Comparison of ENCODE assay signal across 21 cellular contexts in the genomic region with DNA sequence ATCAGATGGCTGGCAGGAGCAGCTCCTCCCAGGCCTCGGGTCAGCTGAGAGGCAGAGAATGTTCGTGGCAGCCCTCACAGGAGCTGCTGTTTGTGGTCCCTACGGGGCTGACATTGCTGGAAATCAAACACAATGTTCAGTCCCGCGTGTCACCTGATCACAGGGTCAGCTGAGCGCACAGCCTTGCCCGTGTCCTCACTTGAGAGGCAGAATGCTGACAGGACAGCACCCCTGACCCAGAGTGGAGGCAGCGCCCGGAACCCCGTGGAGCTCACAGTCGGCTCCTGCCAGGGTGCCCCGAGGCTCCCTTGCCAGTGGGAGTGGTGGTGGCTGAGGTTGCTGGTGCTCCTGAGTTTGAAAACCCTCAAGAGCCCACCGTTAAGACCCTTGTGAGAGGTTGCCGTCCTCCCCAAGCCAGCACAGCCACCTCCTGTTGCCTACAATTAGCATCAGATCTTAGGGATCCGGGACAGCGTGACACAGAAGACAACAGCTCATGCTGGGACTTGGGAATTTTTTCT. TPM values are rescaled to one million over a fixed set of nuclear protein-coding genes. Genes with fewer than 3 reads are reported as not detected.
DNase-seq lines count a peak whose midpoint lies in the region; FAIRE-seq and TF ChIP-seq lines count a peak whose summit lies in the region.
"Had no signal": no experiment of that assay in that cellular context is flagged by ENCODE, and none has a peak within 500 bp of the region (broad histone marks: within the 10 kb centered on the region; RNA-seq: fewer than 3 reads in every experiment).

No MANE protein-coding gene starts in this region.

- FAIRE-seq in urothelium cell line (lab: Jason Lieb, UNC), result no peak

- H3K79me2 ChIP-seq in Karpas-422 (ENCODE audit: low read length), result peaks cover 10% of the 10 kb centered on the region
- no peaks in the 10 kb centered on the region for H3K79me2 ChIP-seq in parathyroid adenoma

- H3K27ac ChIP-seq in BLaER1 (no peak overlapping the region), Karpas-422 (ENCODE audit: low read length) (no peak overlapping the region), endodermal cell (ENCODE audit: low read depth, low read length) (no peak overlapping the region), parathyroid adenoma (peak overlapping the region; percentile 65)
- H3K27ac ChIP-seq: coronary artery, epithelial cell of prostate, PC-9 had no signal

- H3K9me3 ChIP-seq in BLaER1 (no peaks in the 10 kb centered on the region), Karpas-422 (ENCODE audit: low read length) (no peaks in the 10 kb centered on the region), endodermal cell (ENCODE audit: control insufficient read depth, low read length) (no peaks in the 10 kb centered on the region), parathyroid adenoma (ENCODE audit: control insufficient read depth, low read length) (no peaks in the 10 kb centered on the region)

- H3K27ac Mint-ChIP-seq in endodermal cell, result no peak overlapping the region
- H3K27ac Mint-ChIP-seq: activated CD8-positive, alpha-beta memory T cell treated with anti-CD3 and anti-CD28 coated beads, Interleukin-2, amount 10 ng/mL, durations not matched to agents 7 days and 5 days had no signal

- H4K20me1 ChIP-seq in BLaER1 (peaks cover 31% of the 10 kb centered on the region), Karpas-422 (ENCODE audit: insufficient read depth, low read depth, low read length) (peaks cover 4% of the 10 kb centered on the region; the same call in 1 of the 2 replicates)

- H3K4me1 ChIP-seq in BLaER1 (peaks cover 52% of the 10 kb centered on the region), Karpas-422 (ENCODE audit: low read length) (peaks cover 33% of the 10 kb centered on the region), endodermal cell (ENCODE audit: control insufficient read depth, insufficient read depth, low read length) (peaks cover 5% of the 10 kb centered on the region), parathyroid adenoma (peaks cover 18% of the 10 kb centered on the region)

- H3K9me2 ChIP-seq in Karpas-422 (replicated peaks; ENCODE audit: insufficient read depth, low read length), result no peaks in the 10 kb centered on the region

- peaks cover 4% of the 10 kb centered on the region for H3K4me1 Mint-ChIP-seq in endodermal cell

- no peaks in the 10 kb centered on the region for H3K9me3 Mint-ChIP-seq in endodermal cell
- H3K9me3 Mint-ChIP-seq: immature natural killer cell had no signal

- TF ChIP-seq CTCF in endodermal cell (conservative IDR thresholded peaks at IDR 0.05) (no peak), parathyroid adenoma (IDR thresholded peaks at IDR 0.05) (no peak)

- H3K4me2 ChIP-seq in BLaER1 (peak overlapping the region; percentile 81), Karpas-422 (ENCODE audit: low read depth, low read length, poor library complexity, severe bottlenecking) (peak overlapping the region; percentile 49), parathyroid adenoma (ENCODE audit: low read length) (peak overlapping the region; percentile 53)

- 78 to 85% methylated on average over 7 to 16 of the region's 16 CpGs for WGBS in endodermal cell (ENCODE audit: insufficient coverage in 1 of 2, insufficient read length in 1 of 2), 2 experiments

- H3K4me3 Mint-ChIP-seq in endodermal cell, result no peak overlapping the region

- DNase-seq in Karpas-422 (no peak), endodermal cell (peak; percentile 65), anterior cingulate cortex (lab: John Stamatoyannopoulos, UW) (no peak), T-helper 1 cell (no peak), AG20443 (ENCODE audit: low spot score) (no peak), urothelium cell line (ENCODE audit: low spot score) (no peak)
- DNase-seq: activated CD4-positive, CD25-positive, alpha-beta regulatory T cell; activated CD8-positive, alpha-beta memory T cell treated with anti-CD3 and anti-CD28 coated beads, Interleukin-2, amount 10 ng/mL, durations not matched to agents 7 days and 5 days; activated gamma-delta T cell treated with Interleukin-2 at 50 U/mL for 16 hours; AML-193; DMS153; immature natural killer cell; NCI-H187; NCI-H524; occipital lobe; PC-9; stimulated activated CD4-positive, alpha-beta T cell treated with anti-CD3 and anti-CD28 coated beads, Interleukin-15, amount 100 ng/mL, for 24 hours had no signal

- peaks cover 6% of the 10 kb centered on the region for H3K27me3 Mint-ChIP-seq in endodermal cell (ENCODE audit: insufficient read depth)

- H3K9ac ChIP-seq in BLaER1, result no peak overlapping the region
- H3K9ac ChIP-seq in Karpas-422 (ENCODE audit: low read length), result no peak overlapping the region
- H3K9ac ChIP-seq in endodermal cell (ENCODE audit: extremely low read depth, low read length, poor library complexity, severe bottlenecking), result no peak overlapping the region
- no peak overlapping the region for H3K9ac ChIP-seq in parathyroid adenoma

- H2AFZ ChIP-seq in Karpas-422 (ENCODE audit: low read length), result no peak overlapping the region
- H2AFZ ChIP-seq in parathyroid adenoma, result peak overlapping the region; percentile 98
- H2AFZ ChIP-seq: PC-9 had no signal

- H3K36me3 ChIP-seq in BLaER1, result no peaks in the 10 kb centered on the region
- H3K36me3 ChIP-seq in Karpas-422 (ENCODE audit: insufficient read depth, low read length), result no peaks in the 10 kb centered on the region
- H3K36me3 ChIP-seq in endodermal cell (ENCODE audit: control insufficient read depth, insufficient read depth, low read length), result no peaks in the 10 kb centered on the region
- no peaks in the 10 kb centered on the region for H3K36me3 ChIP-seq in parathyroid adenoma (ENCODE audit: control insufficient read depth, insufficient read depth, low read length)

- no peak overlapping the region for H3K4me3 ChIP-seq in BLaER1
- no peak overlapping the region for H3K4me3 ChIP-seq in Karpas-422 (ENCODE audit: low read length)
- H3K4me3 ChIP-seq in endodermal cell (ENCODE audit: low read length), result no peak overlapping the region
- H3K4me3 ChIP-seq in parathyroid adenoma (ENCODE audit: low read depth, low read length), result peak overlapping the region; percentile 32
- H3K4me3 ChIP-seq: PC-9 had no signal

- H3K36me3 Mint-ChIP-seq in endodermal cell (ENCODE audit: low read depth), result no peaks in the 10 kb centered on the region
- H3K36me3 Mint-ChIP-seq: activated CD8-positive, alpha-beta memory T cell treated with anti-CD3 and anti-CD28 coated beads, Interleukin-2, amount 10 ng/mL, durations not matched to agents 7 days and 5 days; immature natural killer cell had no signal

- H3K27me3 ChIP-seq in BLaER1 (peaks cover 87% of the 10 kb centered on the region), Karpas-422 (ENCODE audit: low read length) (no peaks in the 10 kb centered on the region), endodermal cell (ENCODE audit: control insufficient read depth, insufficient read depth, low read length, poor library complexity, severe bottlenecking) (no peaks in the 10 kb centered on the region), parathyroid adenoma (ENCODE audit: control insufficient read depth, insufficient read depth, low read length) (no peaks in the 10 kb centered on the region)

RNA-seq across cellular contexts. Expression of gene CHMP6, which starts 3.6 kb away (rescaled TPM):
- 16.1 and 23.1 TPM in 2 replicates for total RNA-seq in Karpas-422 (2014; rRNA removed; shearing (Covaris generic); ENCODE audit: low replicate concordance)
- 10 to 100 TPM; 28.4 to 32.5 TPM for total RNA-seq in endodermal cell
- 23.4 TPM for polyA plus RNA-seq in endodermal cell (2013, experiment 1 of 2)
- 20.2 TPM for polyA plus RNA-seq in endodermal cell (2013, experiment 2 of 2)

RNA-seq across cellular contexts. Expression of gene BAIAP2, which starts 47.0 kb away (rescaled TPM):
- not detected in 2 replicates for total RNA-seq in Karpas-422 (2014; rRNA removed; shearing (Covaris generic); ENCODE audit: low replicate concordance)
- 10 to 100 TPM; 24.9 to 32.7 TPM for total RNA-seq in endodermal cell
- polyA plus RNA-seq in endodermal cell (2013, experiment 1 of 2), result 41.7 TPM
- polyA plus RNA-seq in endodermal cell (2013, experiment 2 of 2), result 39.0 TPM

Comparison
In these comparisons a context has a peak if more than half of its experiments do, and no peak if none do; other contexts are left out.
1. RNA of gene BAIAP2, which starts 47.0 kb away (total RNA-seq): 24.9 to 32.7 TPM in endodermal cell; not detected in Karpas-422; every median in the first group is over 10 times any median in the second.
2. Peak in every context shown above with its lines, with median percentiles within 50 percentile points of each other: H3K4me2 ChIP-seq.